ENCODE assay signal across 24 cellular contexts in the genomic region with DNA sequence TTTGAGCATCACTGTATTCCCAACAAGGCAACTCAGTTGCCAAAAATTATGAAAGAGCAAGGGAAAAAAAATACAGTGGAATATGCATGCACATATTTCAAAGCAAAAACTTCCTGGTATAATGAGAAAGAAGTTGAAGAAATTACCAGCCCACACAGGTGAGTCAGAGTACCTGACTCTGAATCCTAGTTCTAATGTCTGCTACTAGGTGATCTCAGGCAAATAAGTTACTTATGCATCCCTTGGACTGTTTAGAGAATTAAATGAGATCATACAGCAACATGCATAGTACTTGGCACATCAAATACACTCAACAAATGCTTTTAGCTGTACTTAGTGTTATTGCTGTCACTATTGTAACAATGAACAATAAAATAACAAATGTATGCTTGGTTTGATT.
DNase-seq lines count a peak whose midpoint lies in the region; ATAC-seq, FAIRE-seq and TF ChIP-seq lines count a peak whose summit lies in the region.
"Had no signal": no experiment of that assay in that cellular context is flagged by ENCODE, and none has a peak within 500 bp of the region (broad histone marks: within the 10 kb centered on the region; RNA-seq: fewer than 3 reads in every experiment).

No MANE protein-coding gene starts in this region.

- ATAC-seq in A549, result peak in 1 of 2 experiments; percentile 34; a peak in 1 of 6 replicates
- ATAC-seq: right lobe of liver; stimulated activated effector memory CD8-positive, alpha-beta T cell treated with anti-CD3 and anti-CD28 coated beads, Interleukin-12 subunit alpha, Interleukin-12 subunit beta, amount 100 ng/mL, for 72 hours; WTC11 had no signal

- no peaks in the 10 kb centered on the region for H4K20me1 ChIP-seq in mammary epithelial cell (ENCODE audit: insufficient read depth, low read length)
- H4K20me1 ChIP-seq: BLaER1 treated with 17β-estradiol and CSF1 and Interleukin-3, amounts not matched to agents 10 nM and 100 nM had no signal

- H3K9me3 ChIP-seq in A549, result no peaks in the 10 kb centered on the region
- no peaks in the 10 kb centered on the region for H3K9me3 ChIP-seq in HEK293 (ENCODE audit: control insufficient read depth, insufficient read depth, low read depth, low read length)
- no peaks in the 10 kb centered on the region for H3K9me3 ChIP-seq in mammary epithelial cell (replicated peaks; ENCODE audit: insufficient read depth, low read length)
- H3K9me3 ChIP-seq: BLaER1 treated with 17β-estradiol and CSF1 and Interleukin-3, amounts not matched to agents 10 nM and 100 nM; right lobe of liver had no signal

- POLR2A ChIA-PET in A549 (lab: Yijun Ruan, JAX), result interaction anchor here (2.2 kb wide), 1 partner anchor 10 kb away, joined by 5 read pairs; no protein-coding TSS in a partner anchor
- POLR2A ChIA-PET in HEK293 (lab: Yijun Ruan, JAX), result no interaction called here

- CTCF ChIA-PET in A549 (lab: Yijun Ruan, JAX) (no interaction called here), HEK293 (lab: Yijun Ruan, JAX) (interaction anchor here (1.3 kb wide), 1 partner anchor 9 kb away, joined by 4 read pairs; no protein-coding TSS in a partner anchor), mammary epithelial cell (lab: Charles Lee; ENCODE audit: low non-redundant PET) (no interaction called here)

- H3K27me3 ChIP-seq in mammary epithelial cell (ENCODE audit: insufficient read depth, low read length), result no peaks in the 10 kb centered on the region
- H3K27me3 ChIP-seq: BLaER1 treated with 17β-estradiol and CSF1 and Interleukin-3, amounts not matched to agents 10 nM and 100 nM; right lobe of liver had no signal

- H3K79me2 ChIP-seq in mammary epithelial cell (ENCODE audit: insufficient read depth, low read length), result no peaks in the 10 kb centered on the region

- no peak for TF ChIP-seq POLR2A in A549 (IDR thresholded peaks at IDR 0.05; ENCODE audit: low read length)

- dilution Hi-C loops in mammary epithelial cell (cut with HindIII; ENCODE audit: low sequenced_read_pairs), result no loop called here

- H3K27ac ChIP-seq in A549, result 0 out of 6 replicates have a peak overlapping the region, but pooled peaks of 1 of the 2 experiments have one; percentile 12
- H3K27ac ChIP-seq in HEK293 (ENCODE audit: extremely low read depth, low read depth, low read length), result no peak overlapping the region
- no peak overlapping the region for H3K27ac ChIP-seq in mammary epithelial cell (ENCODE audit: insufficient read depth, low read depth, low read length)
- H3K27ac ChIP-seq: BLaER1 treated with 17β-estradiol and CSF1 and Interleukin-3, amounts not matched to agents 10 nM and 100 nM; KMS-11; right lobe of liver had no signal

- FAIRE-seq in A549 (lab: Jason Lieb, UNC), result no peak
- FAIRE-seq: GM18507 had no signal

- TF ChIP-seq CTCF in A549 (IDR thresholded peaks at IDR 0.05) (no peak), HEK293 (tag by site-specific recombination; IDR thresholded peaks at IDR 0.05) (no peak), mammary epithelial cell (conservative IDR thresholded peaks at IDR 0.05 in 1 of 2, IDR thresholded peaks at IDR 0.05 in 1 of 2; ENCODE audit: extremely low read depth in 1 of 2, insufficient read depth in 1 of 2, low read depth in 1 of 2, low read length in 2 of 2) (no peak)

- H2AFZ ChIP-seq in mammary epithelial cell (ENCODE audit: low read depth, low read length), result no peak overlapping the region

- H3K4me2 ChIP-seq in A549 (peak overlapping the region; percentile 53), mammary epithelial cell (ENCODE audit: insufficient read depth, low read depth, low read length) (no peak overlapping the region)
- H3K4me2 ChIP-seq: BLaER1 treated with 17β-estradiol and CSF1 and Interleukin-3, amounts not matched to agents 10 nM and 100 nM had no signal

- BruUV-seq in mammary epithelial cell (replicated peaks; lab: Mats Ljungman, UMichigan), result no TSS peak

- in situ Hi-C loops in mammary epithelial cell (cut with MboI; ENCODE audit: low sequenced_read_pairs in 2 of 2), result no loop called here

- no peak for TF ChIP-seq EP300 in A549 (IDR thresholded peaks at IDR 0.05)

- H3K4me1 ChIP-seq in A549 (peaks cover 40% of the 10 kb centered on the region), HEK293 (ENCODE audit: control insufficient read depth, insufficient read depth, low read length) (no peaks in the 10 kb centered on the region), mammary epithelial cell (ENCODE audit: insufficient read depth, low read length) (peaks cover 15% of the 10 kb centered on the region)
- H3K4me1 ChIP-seq: BLaER1 treated with 17β-estradiol and CSF1 and Interleukin-3, amounts not matched to agents 10 nM and 100 nM; right lobe of liver had no signal

- intact Hi-C loops in mammary epithelial cell (cut with micrococcal nuclease), result no loop called here

- H3K36me3 ChIP-seq in HEK293 (ENCODE audit: control insufficient read depth in 2 of 2, insufficient read depth in 1 of 2, low read length in 2 of 2) (no peaks in the 10 kb centered on the region), mammary epithelial cell (ENCODE audit: insufficient read depth, low read length) (no peaks in the 10 kb centered on the region)
- H3K36me3 ChIP-seq: BLaER1 treated with 17β-estradiol and CSF1 and Interleukin-3, amounts not matched to agents 10 nM and 100 nM; right lobe of liver had no signal

- H3K9ac ChIP-seq in mammary epithelial cell (ENCODE audit: insufficient read depth, low read length), result no peak overlapping the region
- H3K9ac ChIP-seq: BLaER1 treated with 17β-estradiol and CSF1 and Interleukin-3, amounts not matched to agents 10 nM and 100 nM; KMS-11 had no signal

- no peak for TF ChIP-seq RAD21 in A549 (conservative IDR thresholded peaks at IDR 0.05 in 1 of 2, IDR thresholded peaks at IDR 0.05 in 1 of 2)

- H3K4me3 ChIP-seq in A549 (no peak overlapping the region), HEK293 (ENCODE audit: low read depth, low read length) (no peak overlapping the region), mammary epithelial cell (replicated peaks in 1 of 3; ENCODE audit: insufficient read depth in 1 of 3, low read depth in 2 of 3, low read length in 3 of 3) (no peak overlapping the region)
- H3K4me3 ChIP-seq: BLaER1 treated with 17β-estradiol and CSF1 and Interleukin-3, amounts not matched to agents 10 nM and 100 nM; right lobe of liver had no signal

- DNase-seq in A549 (ENCODE audit: low read depth in 1 of 2, low spot score in 1 of 2), result no peak
- peak; percentile 62 for DNase-seq in mammary epithelial cell
- peak; percentile 71 for DNase-seq in kidney glomerular epithelial cell (lab: John Stamatoyannopoulos, UW)
- DNase-seq in stimulated activated CD4-positive, alpha-beta T cell treated with anti-CD3 and anti-CD28 coated beads, Interleukin-4, amount 100 ng/mL, for 4 hours, result no peak
- no peak for DNase-seq in NCI-H1048 (lab: John Stamatoyannopoulos, UW)
- DNase-seq in UCSD-AML1 (lab: John Stamatoyannopoulos, UW; ENCODE audit: unreplicated experiment), result no peak
- DNase-seq in activated CD8-positive, alpha-beta memory T cell treated with anti-CD3 and anti-CD28 coated beads for 24 hours, result no peak
- DNase-seq: activated CD4-positive, alpha-beta memory T cell treated with anti-CD3 and anti-CD28 coated beads for 36 hours; activated CD8-positive, alpha-beta memory T cell treated with anti-CD3 and anti-CD28 coated beads, Interleukin-2, amount 50 U/mL, for 48 hours; HCEC 1CT; NCI-H1436 treated with DMSO at 0.1 percent for 48 hours; NCI-H2107; nephron progenitor cell; right lobe of liver; Right ventricle myocardium superior; stimulated activated CD4-positive, alpha-beta T cell treated with anti-CD3 and anti-CD28 coated beads, Interleukin-12 subunit alpha, Interleukin-12 subunit beta, amount 100 ng/mL, for 4 hours; stimulated activated CD4-positive, alpha-beta T cell treated with anti-CD3 and anti-CD28 coated beads, Interleukin-4, amount 100 ng/mL, for 1 hour; substantia nigra had no signal

TF ChIP-seq in A549, 52 proteins besides CTCF, POLR2A, EP300 and RAD21 (continues in another document):
- TF ChIP-seq BHLHE40 (IDR thresholded peaks at IDR 0.05; ENCODE audit: low read depth, low read length) (no peak), HOXA7 (CRISPR knock-in tag; IDR thresholded peaks at IDR 0.05) (no peak)
- TF ChIP-seq, protein P1, sequence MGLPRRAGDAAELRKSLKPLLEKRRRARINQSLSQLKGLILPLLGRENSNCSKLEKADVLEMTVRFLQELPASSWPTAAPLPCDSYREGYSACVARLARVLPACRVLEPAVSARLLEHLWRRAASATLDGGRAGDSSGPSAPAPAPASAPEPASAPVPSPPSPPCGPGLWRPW (IDR thresholded peaks at IDR 0.05), result no peak

TF ChIP-seq in HEK293, 187 proteins besides CTCF, POLR2A, EP300 and RAD21:
- TF ChIP-seq ZNF664 (tag by site-specific recombination; IDR thresholded peaks at IDR 0.05) (peak; percentile 34; the same call in 1 of the 2 replicates), ZNF121 (tag by site-specific recombination; IDR thresholded peaks at IDR 0.05) (no peak)

Comparison
In these comparisons a context has a peak if more than half of its experiments do, and no peak if none do; other contexts are left out.
1. DNase-seq: peak in mammary epithelial cell (single experiment) and kidney glomerular epithelial cell (single experiment); none in A549 (0 of 2), stimulated activated CD4-positive, alpha-beta T cell treated with anti-CD3 and anti-CD28 coated beads, Interleukin-4, amount 100 ng/mL, for 4 hours (0 of 2), NCI-H1048 (single experiment), UCSD-AML1 (single experiment) and activated CD8-positive, alpha-beta memory T cell treated with anti-CD3 and anti-CD28 coated beads for 24 hours (single experiment).